Comparison of ENCODE assay signal across 8 cellular contexts in the genomic region with DNA sequence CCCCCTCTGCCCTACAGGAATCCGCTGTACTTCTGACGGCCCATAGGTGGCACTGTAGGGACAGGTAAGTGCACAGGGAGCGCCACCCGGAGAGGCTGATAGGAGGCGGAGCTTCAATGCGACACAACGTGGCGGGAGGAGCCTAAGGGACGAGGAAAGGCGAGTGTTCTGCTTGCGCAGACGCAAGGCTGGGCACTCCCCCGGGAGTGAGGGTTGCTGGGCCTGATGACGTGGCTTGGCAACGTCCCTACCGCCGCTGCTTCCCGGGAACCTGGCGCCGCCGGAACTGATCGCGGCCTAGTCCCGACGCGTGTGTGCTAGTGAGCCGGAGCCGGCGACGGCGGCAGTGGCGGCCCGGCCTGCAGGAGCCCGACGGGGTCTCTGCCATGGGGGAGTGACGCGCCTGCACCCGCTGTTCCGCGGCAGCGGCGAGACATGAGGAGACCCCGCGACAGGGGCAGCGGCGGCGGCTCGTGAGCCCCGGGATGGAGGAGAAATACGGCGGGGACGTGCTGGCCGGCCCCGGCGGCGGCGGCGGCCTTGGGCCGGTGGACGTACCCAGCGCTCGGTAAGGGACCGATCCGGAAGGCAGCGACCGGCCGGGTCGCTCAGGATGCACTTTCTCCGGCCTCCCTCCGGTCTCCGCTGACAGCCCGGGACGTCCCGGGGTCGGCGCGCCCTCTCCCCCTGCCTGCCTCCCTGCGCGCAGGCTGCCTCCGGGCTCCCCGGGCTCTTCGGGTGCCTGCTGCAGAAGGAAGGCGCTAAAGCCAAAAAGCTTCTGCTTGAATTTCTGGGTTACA. TPM values are rescaled to one million over a fixed set of nuclear protein-coding genes. Genes with fewer than 3 reads are reported as not detected.
DNase-seq lines count a peak whose midpoint lies in the region; ATAC-seq and TF ChIP-seq lines count a peak whose summit lies in the region.

Gene SLC30A5 (plus strand): TSS at position 244 of the 800 bp plus-strand sequence. CDS start 242 bp downstream, at position 486.

- H3K9ac ChIP-seq in NT2/D1 (ENCODE audit: insufficient read length, low read depth) (peak within 1 kb of the TSS; percentile 92), endodermal cell (ENCODE audit: extremely low read depth, low read length, poor library complexity, severe bottlenecking) (peak within 1 kb of the TSS; percentile 95)

- peak; percentile 90 for TF ChIP-seq CTCF in endodermal cell (conservative IDR thresholded peaks at IDR 0.05)

- H3K9me3 Mint-ChIP-seq in endodermal cell, result no peaks in the 10 kb centered on the region

- no peaks in the 10 kb centered on the region for H3K27me3 Mint-ChIP-seq in endodermal cell (ENCODE audit: insufficient read depth)

- H3K27ac Mint-ChIP-seq in endodermal cell, result peak within 1 kb of the TSS; percentile 96

- H3K4me3 Mint-ChIP-seq in endodermal cell, result peak within 1 kb of the TSS; percentile 83

- peaks cover 20% of the 10 kb centered on the region for H3K36me3 Mint-ChIP-seq in endodermal cell (ENCODE audit: low read depth)

- H3K4me1 Mint-ChIP-seq in endodermal cell, result peaks cover 7% of the 10 kb centered on the region

- DNase-seq in Caki2 (ENCODE audit: low read depth) (peak; percentile 98), HUDEP-2 (lab: John Stamatoyannopoulos, UW; ENCODE audit: unreplicated experiment in 76 of 76) (peak in 75 of 76 experiments; percentile 69 to 100 (median 99)), NT2/D1 (ENCODE audit: low read depth, low spot score) (peak; percentile 96), endodermal cell (peak; percentile 100)
- DNase-seq in activated CD8-positive, alpha-beta memory T cell treated with anti-CD3 and anti-CD28 coated beads, Interleukin-2, amount 50 U/mL, for 1 hour (ENCODE audit: extremely low read depth), result peak; percentile 98
- peak; percentile 98 to 99 for DNase-seq in stimulated activated CD8-positive, alpha-beta memory T cell treated with anti-CD3 and anti-CD28 coated beads, Interleukin-15, amount 100 ng/mL, for 48 hours (ENCODE audit: low read depth in 2 of 2)

- peaks cover 21% of the 10 kb centered on the region for H3K36me3 ChIP-seq in NT2/D1 (ENCODE audit: insufficient read depth, insufficient read length, low read length)
- peaks cover 17% of the 10 kb centered on the region for H3K36me3 ChIP-seq in endodermal cell (ENCODE audit: control insufficient read depth, insufficient read depth, low read length)
- H3K36me3 ChIP-seq in mesodermal cell (ENCODE audit: control insufficient read depth, insufficient read depth, low read length), result peaks cover 32% of the 10 kb centered on the region

- no peaks in the 10 kb centered on the region for H3K27me3 ChIP-seq in NT2/D1 (ENCODE audit: insufficient read depth, insufficient read length)
- H3K27me3 ChIP-seq in endodermal cell (ENCODE audit: control insufficient read depth, insufficient read depth, low read length, poor library complexity, severe bottlenecking), result no peaks in the 10 kb centered on the region

- peak within 1 kb of the TSS; percentile 64 for H3K4me3 ChIP-seq in NT2/D1 (ENCODE audit: insufficient read length, low read depth)
- peak within 1 kb of the TSS; percentile 99 for H3K4me3 ChIP-seq in endodermal cell (ENCODE audit: low read length)
- peak within 1 kb of the TSS; percentile 84 for H3K4me3 ChIP-seq in mesodermal cell (ENCODE audit: extremely low read depth, insufficient read depth, low read length, poor library complexity, severe bottlenecking)

- peak; percentile 96 for ATAC-seq in GM21367 (IDR thresholded peaks at IDR 0.05; ENCODE audit: unreplicated experiment)

- no peaks in the 10 kb centered on the region for H3K4me1 ChIP-seq in NT2/D1 (ENCODE audit: insufficient read depth, insufficient read length)
- no peaks in the 10 kb centered on the region for H3K4me1 ChIP-seq in endodermal cell (ENCODE audit: control insufficient read depth, insufficient read depth, low read length)
- H3K4me1 ChIP-seq in mesodermal cell (ENCODE audit: control insufficient read depth, insufficient read depth, low read length, poor library complexity, severe bottlenecking), result peaks cover 5% of the 10 kb centered on the region

- WGBS in endodermal cell (ENCODE audit: insufficient coverage in 1 of 2, insufficient read length in 1 of 2), 2 experiments, result 0 to 1% methylated on average over 36 to 83 of the region's 83 CpGs
- 0% methylated on average over 60 to 75 of the region's 83 CpGs for WGBS in mesodermal cell (ENCODE audit: insufficient coverage in 2 of 2), 2 experiments

- no peaks in the 10 kb centered on the region for H3K9me3 ChIP-seq in NT2/D1 (ENCODE audit: insufficient read depth, low read length)
- no peaks in the 10 kb centered on the region for H3K9me3 ChIP-seq in endodermal cell (ENCODE audit: control insufficient read depth, low read length)
- H3K9me3 ChIP-seq in mesodermal cell (ENCODE audit: control insufficient read depth, low read length), result no peaks in the 10 kb centered on the region

- H3K27ac ChIP-seq in endodermal cell (ENCODE audit: low read depth, low read length) (peak within 1 kb of the TSS; percentile 87), mesodermal cell (ENCODE audit: low read depth, low read length, severe bottlenecking) (peak within 1 kb of the TSS; percentile 93)

- in situ Hi-C loops in Caki2 (cut with HindIII; ENCODE audit: low pct_unique_long_range_greater_than_20kb, low sequenced_read_pairs), result no loop called here

RNA-seq across cellular contexts. Expression of gene SLC30A5, which starts in this region (rescaled TPM):
- total RNA-seq in Caki2 (2014; rRNA removed; shearing (Covaris generic); ENCODE audit: low replicate concordance), result 62.6 and 110 TPM in 2 replicates
- 10 to 100 TPM; 49.6 to 64.7 TPM for total RNA-seq in endodermal cell
- polyA plus RNA-seq in endodermal cell (2013, experiment 1 of 2), result 30.5 TPM
- 34.4 TPM for polyA plus RNA-seq in endodermal cell (2013, experiment 2 of 2)
- polyA plus RNA-seq in mesodermal cell (2013, experiment 1 of 2), result 46.3 TPM
- polyA plus RNA-seq in mesodermal cell (2013, experiment 2 of 2), result 55.5 TPM

Comparison
In these comparisons a context has a peak if more than half of its experiments do, and no peak if none do; other contexts are left out.
1. Peak in every context shown above with its lines: DNase-seq, ATAC-seq, H3K4me3 ChIP-seq and H3K27ac ChIP-seq.